In the genomic region with DNA sequence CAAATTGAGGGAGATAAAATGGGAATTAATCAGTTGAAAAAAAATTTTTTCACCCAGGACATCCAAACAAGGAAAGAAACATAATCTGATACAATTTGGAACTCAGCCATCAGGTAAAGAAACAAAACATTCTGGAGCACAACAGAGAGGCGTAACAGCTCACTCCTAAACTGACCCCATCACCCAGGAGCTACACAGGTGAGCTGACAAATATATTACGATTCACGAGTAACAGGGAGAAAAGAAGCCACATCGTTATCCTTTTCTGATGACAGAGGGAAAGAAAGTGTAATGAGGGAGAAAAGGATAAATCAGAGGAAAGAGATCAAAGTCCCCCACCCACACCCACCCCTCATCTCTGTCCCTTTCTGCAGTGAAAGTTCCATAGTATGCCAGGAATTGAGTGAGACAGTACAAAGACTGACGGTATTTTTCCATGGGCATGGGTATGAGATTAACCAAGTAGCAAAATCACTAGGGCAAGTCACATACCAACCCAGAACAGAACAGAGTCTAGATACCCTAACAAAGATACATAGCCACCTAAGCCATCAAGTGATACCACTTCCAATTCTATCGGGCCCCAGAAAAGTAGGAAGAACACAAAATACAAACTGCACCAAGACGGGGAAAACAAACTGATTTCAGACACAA, we compare ENCODE assay signal across 1 cellular context.
TF ChIP-seq lines count a peak whose summit lies in the region.

No MANE protein-coding gene starts in this region.

TF ChIP-seq in GM23338, 12 proteins besides CTCF, POLR2A, EP300 and RAD21 (continued from another document):
- TF ChIP-seq, protein P1, sequence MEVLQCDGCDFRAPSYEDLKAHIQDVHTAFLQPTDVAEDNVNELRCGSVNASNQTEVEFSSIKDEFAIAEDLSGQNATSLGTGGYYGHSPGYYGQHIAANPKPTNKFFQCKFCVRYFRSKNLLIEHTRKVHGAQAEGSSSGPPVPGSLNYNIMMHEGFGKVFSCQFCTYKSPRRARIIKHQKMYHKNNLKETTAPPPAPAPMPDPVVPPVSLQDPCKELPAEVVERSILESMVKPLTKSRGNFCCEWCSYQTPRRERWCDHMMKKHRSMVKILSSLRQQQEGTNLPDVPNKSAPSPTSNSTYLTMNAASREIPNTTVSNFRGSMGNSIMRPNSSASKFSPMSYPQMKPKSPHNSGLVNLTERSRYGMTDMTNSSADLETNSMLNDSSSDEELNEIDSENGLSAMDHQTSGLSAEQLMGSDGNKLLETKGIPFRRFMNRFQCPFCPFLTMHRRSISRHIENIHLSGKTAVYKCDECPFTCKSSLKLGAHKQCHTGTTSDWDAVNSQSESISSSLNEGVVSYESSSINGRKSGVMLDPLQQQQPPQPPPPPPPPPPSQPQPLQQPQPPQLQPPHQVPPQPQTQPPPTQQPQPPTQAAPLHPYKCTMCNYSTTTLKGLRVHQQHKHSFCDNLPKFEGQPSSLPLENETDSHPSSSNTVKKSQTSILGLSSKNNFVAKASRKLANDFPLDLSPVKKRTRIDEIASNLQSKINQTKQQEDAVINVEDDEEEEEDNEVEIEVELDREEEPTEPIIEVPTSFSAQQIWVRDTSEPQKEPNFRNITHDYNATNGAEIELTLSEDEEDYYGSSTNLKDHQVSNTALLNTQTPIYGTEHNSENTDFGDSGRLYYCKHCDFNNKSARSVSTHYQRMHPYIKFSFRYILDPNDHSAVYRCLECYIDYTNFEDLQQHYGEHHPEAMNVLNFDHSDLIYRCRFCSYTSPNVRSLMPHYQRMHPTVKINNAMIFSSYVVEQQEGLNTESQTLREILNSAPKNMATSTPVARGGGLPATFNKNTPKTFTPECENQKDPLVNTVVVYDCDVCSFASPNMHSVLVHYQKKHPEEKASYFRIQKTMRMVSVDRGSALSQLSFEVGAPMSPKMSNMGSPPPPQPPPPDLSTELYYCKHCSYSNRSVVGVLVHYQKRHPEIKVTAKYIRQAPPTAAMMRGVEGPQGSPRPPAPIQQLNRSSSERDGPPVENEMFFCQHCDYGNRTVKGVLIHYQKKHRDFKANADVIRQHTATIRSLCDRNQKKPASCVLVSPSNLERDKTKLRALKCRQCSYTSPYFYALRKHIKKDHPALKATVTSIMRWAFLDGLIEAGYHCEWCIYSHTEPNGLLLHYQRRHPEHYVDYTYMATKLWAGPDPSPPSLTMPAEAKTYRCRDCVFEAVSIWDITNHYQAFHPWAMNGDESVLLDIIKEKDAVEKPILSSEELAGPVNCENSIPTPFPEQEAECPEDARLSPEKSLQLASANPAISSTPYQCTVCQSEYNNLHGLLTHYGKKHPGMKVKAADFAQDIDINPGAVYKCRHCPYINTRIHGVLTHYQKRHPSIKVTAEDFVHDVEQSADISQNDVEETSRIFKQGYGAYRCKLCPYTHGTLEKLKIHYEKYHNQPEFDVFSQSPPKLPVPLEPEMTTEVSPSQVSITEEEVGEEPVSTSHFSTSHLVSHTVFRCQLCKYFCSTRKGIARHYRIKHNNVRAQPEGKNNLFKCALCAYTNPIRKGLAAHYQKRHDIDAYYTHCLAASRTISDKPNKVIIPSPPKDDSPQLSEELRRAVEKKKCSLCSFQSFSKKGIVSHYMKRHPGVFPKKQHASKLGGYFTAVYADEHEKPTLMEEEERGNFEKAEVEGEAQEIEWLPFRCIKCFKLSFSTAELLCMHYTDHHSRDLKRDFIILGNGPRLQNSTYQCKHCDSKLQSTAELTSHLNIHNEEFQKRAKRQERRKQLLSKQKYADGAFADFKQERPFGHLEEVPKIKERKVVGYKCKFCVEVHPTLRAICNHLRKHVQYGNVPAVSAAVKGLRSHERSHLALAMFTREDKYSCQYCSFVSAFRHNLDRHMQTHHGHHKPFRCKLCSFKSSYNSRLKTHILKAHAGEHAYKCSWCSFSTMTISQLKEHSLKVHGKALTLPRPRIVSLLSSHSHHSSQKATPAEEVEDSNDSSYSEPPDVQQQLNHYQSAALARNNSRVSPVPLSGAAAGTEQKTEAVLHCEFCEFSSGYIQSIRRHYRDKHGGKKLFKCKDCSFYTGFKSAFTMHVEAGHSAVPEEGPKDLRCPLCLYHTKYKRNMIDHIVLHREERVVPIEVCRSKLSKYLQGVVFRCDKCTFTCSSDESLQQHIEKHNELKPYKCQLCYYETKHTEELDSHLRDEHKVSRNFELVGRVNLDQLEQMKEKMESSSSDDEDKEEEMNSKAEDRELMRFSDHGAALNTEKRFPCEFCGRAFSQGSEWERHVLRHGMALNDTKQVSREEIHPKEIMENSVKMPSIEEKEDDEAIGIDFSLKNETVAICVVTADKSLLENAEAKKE (CRISPR knock-in tag; IDR thresholded peaks at IDR 0.05) = no peak
- no peak for TF ChIP-seq EZH2 (IDR thresholded peaks at IDR 0.05; ENCODE audit: low read depth, unreplicated experiment)
- no peak for TF ChIP-seq NANOG (IDR thresholded peaks at IDR 0.05; ENCODE audit: borderline replicate concordance)
- TF ChIP-seq JUNB (IDR thresholded peaks at IDR 0.05; ENCODE audit: unreplicated experiment) = no peak
- TF ChIP-seq, protein P2, sequence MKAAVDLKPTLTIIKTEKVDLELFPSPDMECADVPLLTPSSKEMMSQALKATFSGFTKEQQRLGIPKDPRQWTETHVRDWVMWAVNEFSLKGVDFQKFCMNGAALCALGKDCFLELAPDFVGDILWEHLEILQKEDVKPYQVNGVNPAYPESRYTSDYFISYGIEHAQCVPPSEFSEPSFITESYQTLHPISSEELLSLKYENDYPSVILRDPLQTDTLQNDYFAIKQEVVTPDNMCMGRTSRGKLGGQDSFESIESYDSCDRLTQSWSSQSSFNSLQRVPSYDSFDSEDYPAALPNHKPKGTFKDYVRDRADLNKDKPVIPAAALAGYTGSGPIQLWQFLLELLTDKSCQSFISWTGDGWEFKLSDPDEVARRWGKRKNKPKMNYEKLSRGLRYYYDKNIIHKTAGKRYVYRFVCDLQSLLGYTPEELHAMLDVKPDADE (IDR thresholded peaks at IDR 0.05) = no peak
- no peak for TF ChIP-seq CREB1 (CRISPR knock-in tag; IDR thresholded peaks at IDR 0.05; ENCODE audit: low read depth)
- TF ChIP-seq EZH2phosphoT487 (IDR thresholded peaks at IDR 0.05; ENCODE audit: unreplicated experiment) = no peak
- TF ChIP-seq, protein P3, sequence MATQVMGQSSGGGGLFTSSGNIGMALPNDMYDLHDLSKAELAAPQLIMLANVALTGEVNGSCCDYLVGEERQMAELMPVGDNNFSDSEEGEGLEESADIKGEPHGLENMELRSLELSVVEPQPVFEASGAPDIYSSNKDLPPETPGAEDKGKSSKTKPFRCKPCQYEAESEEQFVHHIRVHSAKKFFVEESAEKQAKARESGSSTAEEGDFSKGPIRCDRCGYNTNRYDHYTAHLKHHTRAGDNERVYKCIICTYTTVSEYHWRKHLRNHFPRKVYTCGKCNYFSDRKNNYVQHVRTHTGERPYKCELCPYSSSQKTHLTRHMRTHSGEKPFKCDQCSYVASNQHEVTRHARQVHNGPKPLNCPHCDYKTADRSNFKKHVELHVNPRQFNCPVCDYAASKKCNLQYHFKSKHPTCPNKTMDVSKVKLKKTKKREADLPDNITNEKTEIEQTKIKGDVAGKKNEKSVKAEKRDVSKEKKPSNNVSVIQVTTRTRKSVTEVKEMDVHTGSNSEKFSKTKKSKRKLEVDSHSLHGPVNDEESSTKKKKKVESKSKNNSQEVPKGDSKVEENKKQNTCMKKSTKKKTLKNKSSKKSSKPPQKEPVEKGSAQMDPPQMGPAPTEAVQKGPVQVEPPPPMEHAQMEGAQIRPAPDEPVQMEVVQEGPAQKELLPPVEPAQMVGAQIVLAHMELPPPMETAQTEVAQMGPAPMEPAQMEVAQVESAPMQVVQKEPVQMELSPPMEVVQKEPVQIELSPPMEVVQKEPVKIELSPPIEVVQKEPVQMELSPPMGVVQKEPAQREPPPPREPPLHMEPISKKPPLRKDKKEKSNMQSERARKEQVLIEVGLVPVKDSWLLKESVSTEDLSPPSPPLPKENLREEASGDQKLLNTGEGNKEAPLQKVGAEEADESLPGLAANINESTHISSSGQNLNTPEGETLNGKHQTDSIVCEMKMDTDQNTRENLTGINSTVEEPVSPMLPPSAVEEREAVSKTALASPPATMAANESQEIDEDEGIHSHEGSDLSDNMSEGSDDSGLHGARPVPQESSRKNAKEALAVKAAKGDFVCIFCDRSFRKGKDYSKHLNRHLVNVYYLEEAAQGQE (IDR thresholded peaks at IDR 0.05; ENCODE audit: unreplicated experiment) = no peak
